8 cellular contexts compared by ENCODE assay signal in the genomic region with DNA sequence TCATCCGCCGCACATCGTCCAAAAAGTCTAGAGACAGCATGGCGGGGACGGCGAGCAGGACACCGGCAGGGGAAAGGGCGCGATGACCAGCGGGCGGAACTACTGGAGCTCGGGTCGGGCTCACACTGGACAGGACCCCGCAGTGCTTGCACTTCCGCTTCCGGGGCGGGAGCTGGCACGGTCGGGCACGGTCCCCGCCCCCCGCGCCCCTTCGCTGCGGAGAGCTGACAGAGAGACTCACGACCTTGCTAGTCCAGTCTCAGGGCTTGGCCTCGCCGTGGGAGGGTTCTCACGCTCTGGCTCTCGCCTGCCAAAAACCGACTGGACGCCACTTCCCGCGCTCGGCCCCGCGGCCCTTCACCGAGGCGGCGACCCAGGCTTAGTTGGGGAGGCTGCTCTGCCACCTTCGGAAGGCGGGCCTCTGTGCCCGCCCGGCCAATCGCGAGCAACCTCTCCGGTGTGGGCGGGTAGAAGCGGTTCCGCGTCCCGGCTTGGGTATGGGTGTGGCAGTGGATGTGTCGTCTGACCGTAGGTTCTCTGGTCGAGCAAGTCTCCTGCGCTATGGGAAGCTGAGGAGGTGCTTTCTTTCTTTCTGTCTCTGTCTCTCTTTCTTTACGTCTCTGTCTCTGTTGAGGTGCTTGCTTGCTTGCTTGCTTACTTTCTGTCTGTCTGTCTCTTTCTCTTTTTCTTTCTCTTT. TPM values are rescaled to one million over a fixed set of nuclear protein-coding genes. Genes with fewer than 3 reads are reported as not detected.
A peak's percentile ranks its signal among the peaks of the same experiment; 100 is the strongest.
DNase-seq lines count a peak whose midpoint lies in the region; ATAC-seq and TF ChIP-seq lines count a peak whose summit lies in the region.

A gene (minus strand): TSS at position 104 of the 697 bp plus-strand sequence. CDS start 64 bp downstream, at position 40.

- peaks cover 8% of the 10 kb centered on the region for H3K4me1 ChIP-seq in RWPE2 (ENCODE audit: insufficient read depth, poor library complexity, severe bottlenecking)

- DNase-seq in EH (ENCODE audit: low read depth) (peak; percentile 96), H4 (ENCODE audit: low spot score) (peak; percentile 92), LoVo (ENCODE audit: low spot score) (peak; percentile 95), RWPE2 (ENCODE audit: low spot score) (peak; percentile 100), fibroblast of pulmonary artery (ENCODE audit: low read depth) (peak; percentile 95)
- peak; percentile 85 for DNase-seq in activated T-helper 9 cell treated with anti-CD3 and anti-CD28 coated beads, Interleukin-2, amount 50 U/mL, for 16 hours (ENCODE audit: low read depth)
- peak; percentile 96 for DNase-seq in natural killer cell treated with Interleukin-12 subunit alpha and Interleukin-12 subunit beta and Interleukin-15 and Interleukin-18, amount 100 ng/mL, for 72 hours (ENCODE audit: low spot score)
- peak; percentile 95 for DNase-seq in stimulated activated naive CD8-positive, alpha-beta T cell treated with anti-CD3 and anti-CD28 coated beads, Interleukin-15, Interleukin-2, amounts not matched to agents 100 U/mL and 50 U/mL, for 24 hours

- ATAC-seq in RWPE2 (ENCODE audit: low read depth): peak; percentile 96
- peak; percentile 96 to 98 for ATAC-seq in natural killer cell treated with Interleukin-12 subunit alpha and Interleukin-12 subunit beta and Interleukin-15 and Interleukin-18, amount 100 ng/mL, for 72 hours
- peak; percentile 98 for ATAC-seq in stimulated activated naive CD8-positive, alpha-beta T cell treated with anti-CD3 and anti-CD28 coated beads, Interleukin-15, Interleukin-2, amounts not matched to agents 100 U/mL and 50 U/mL, for 24 hours

- peaks cover 21% of the 10 kb centered on the region for H3K36me3 ChIP-seq in RWPE2 (ENCODE audit: low read depth)

- peak within 1 kb of the TSS; percentile 57 for H3K4me3 ChIP-seq in RWPE2 (ENCODE audit: severe bottlenecking)
- peak within 1 kb of the TSS; percentile 95 for H3K4me3 ChIP-seq in fibroblast of pulmonary artery (replicated peaks; ENCODE audit: low read depth, low read length)

- H3K36me3 Mint-ChIP-seq in natural killer cell treated with Interleukin-12 subunit alpha and Interleukin-12 subunit beta and Interleukin-15 and Interleukin-18, amount 100 ng/mL, for 72 hours: peaks cover 6% of the 10 kb centered on the region

- H3K27ac Mint-ChIP-seq in natural killer cell treated with Interleukin-12 subunit alpha and Interleukin-12 subunit beta and Interleukin-15 and Interleukin-18, amount 100 ng/mL, for 72 hours: peak within 1 kb of the TSS; percentile 89 to 90

- no peaks in the 10 kb centered on the region for H3K9me3 ChIP-seq in RWPE2 (ENCODE audit: severe bottlenecking)

- TF ChIP-seq CTCF in RWPE2 (IDR thresholded peaks at IDR 0.05; ENCODE audit: poor library complexity, severe bottlenecking) (no peak), fibroblast of pulmonary artery (IDR thresholded peaks at IDR 0.05; ENCODE audit: low read length, missing control alignments) (no peak)

- peaks cover 23 to 41% of the 10 kb centered on the region in 2 donors for H3K4me1 Mint-ChIP-seq in natural killer cell treated with Interleukin-12 subunit alpha and Interleukin-12 subunit beta and Interleukin-15 and Interleukin-18, amount 100 ng/mL, for 72 hours (ENCODE audit: low read depth in 2 of 2)

- H3K4me3 Mint-ChIP-seq in natural killer cell treated with Interleukin-12 subunit alpha and Interleukin-12 subunit beta and Interleukin-15 and Interleukin-18, amount 100 ng/mL, for 72 hours: peak within 1 kb of the TSS; percentile 93

- no peaks in the 10 kb centered on the region for H3K27me3 Mint-ChIP-seq in natural killer cell treated with Interleukin-12 subunit alpha and Interleukin-12 subunit beta and Interleukin-15 and Interleukin-18, amount 100 ng/mL, for 72 hours

- H3K9me3 Mint-ChIP-seq in natural killer cell treated with Interleukin-12 subunit alpha and Interleukin-12 subunit beta and Interleukin-15 and Interleukin-18, amount 100 ng/mL, for 72 hours: no peaks in the 10 kb centered on the region

- H3K27ac ChIP-seq in RWPE2 (ENCODE audit: poor library complexity, severe bottlenecking): peak within 1 kb of the TSS; percentile 82

- no peaks in the 10 kb centered on the region for H3K27me3 ChIP-seq in RWPE2 (ENCODE audit: insufficient read depth, poor library complexity, severe bottlenecking)

RNA-seq across cellular contexts. Expression of the gene that starts here (rescaled TPM):
- total RNA-seq in H4 (2014; rRNA removed; shearing (Covaris generic)): 186 and 244 TPM in 2 replicates
- 100 to 1,000 TPM in 1 of 2 donors, 10 to 100 TPM in 1; 73.0 to 114 TPM for total RNA-seq in natural killer cell treated with Interleukin-12 subunit alpha and Interleukin-12 subunit beta and Interleukin-15 and Interleukin-18, amount 100 ng/mL, for 72 hours

Comparison
In these comparisons a context has a peak if more than half of its experiments do, and no peak if none do; other contexts are left out.
1. Peak in every context shown above with its lines: DNase-seq, ATAC-seq, H3K4me3 ChIP-seq and H3K27ac ChIP-seq.